17 cellular contexts compared by ENCODE assay signal in the genomic region with DNA sequence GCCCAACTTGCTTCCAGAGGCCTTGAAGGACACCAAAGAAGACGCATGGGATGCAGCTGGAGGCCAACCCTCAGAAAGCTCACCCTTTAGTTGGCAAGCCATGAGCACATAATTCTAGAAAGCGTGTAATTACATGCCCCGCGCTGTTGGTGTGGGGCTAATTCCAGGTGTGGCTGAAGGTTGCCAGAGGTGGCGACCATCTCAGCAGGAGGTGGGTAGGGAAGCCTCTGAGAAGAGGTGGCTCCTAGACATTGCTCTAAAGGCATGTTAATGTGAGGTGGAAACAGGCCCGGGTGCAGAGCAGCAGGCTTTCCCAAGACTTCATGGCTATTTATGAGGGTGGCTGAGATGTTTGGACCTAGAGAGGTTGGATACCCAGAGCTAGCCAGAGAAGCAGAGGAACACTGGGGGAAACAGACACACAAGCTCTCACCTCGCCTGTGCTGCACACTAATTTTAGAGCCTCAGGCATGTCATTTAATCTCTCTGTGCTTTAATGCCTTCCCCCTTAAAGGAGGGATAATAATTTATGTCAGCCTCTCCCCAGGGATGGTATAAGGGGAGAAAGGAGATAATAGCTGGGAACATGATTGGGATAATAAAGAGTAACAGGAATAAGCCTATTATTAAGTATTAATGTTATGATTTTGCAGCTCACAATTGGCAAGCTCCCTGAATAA.
DNase-seq lines count a peak whose midpoint lies in the region; FAIRE-seq and TF ChIP-seq lines count a peak whose summit lies in the region.
"Had no signal": no experiment of that assay in that cellular context is flagged by ENCODE, and none has a peak within 500 bp of the region (broad histone marks: within the 10 kb centered on the region; RNA-seq: fewer than 3 reads in every experiment).

No MANE protein-coding gene starts in this region.

- in situ Hi-C loops in ACHN (cut with HindIII; ENCODE audit: low pct_ligation_motif_present, low pct_unique_long_range_greater_than_20kb, low sequenced_read_pairs), result no loop called here

- FAIRE-seq in D721Med (lab: Jason Lieb, UNC), result peak; percentile 89
- FAIRE-seq: GM19239 had no signal

- no peak for TF ChIP-seq CTCF in D721Med (IDR thresholded peaks at IDR 0.05; ENCODE audit: insufficient read depth, missing control alignments)
- TF ChIP-seq CTCF in osteocyte (IDR thresholded peaks at IDR 0.05), result no peak

- H3K27me3 Mint-ChIP-seq in osteocyte (ENCODE audit: unreplicated experiment), result no peaks in the 10 kb centered on the region

- H3K4me3 Mint-ChIP-seq in osteocyte (ENCODE audit: unreplicated experiment), result no peak overlapping the region
- H3K4me3 Mint-ChIP-seq: CD14-positive monocyte, T-cell had no signal

- DNase-seq in NCI-H82 (lab: John Stamatoyannopoulos, UW) (peak; percentile 45), NCI-H82 treated with DMSO at 0.1 percent for 48 hours (lab: John Stamatoyannopoulos, UW; ENCODE audit: unreplicated experiment) (no peak), D721Med (ENCODE audit: insufficient read length, low spot score) (peak; percentile 86), NCI-H524 treated with DMSO at 0.1 percent for 48 hours (lab: John Stamatoyannopoulos, UW) (peak; percentile 57), osteocyte (ENCODE audit: extremely low spot score, unreplicated experiment) (peak; percentile 75), ACHN (no peak), NCI-H774 (lab: John Stamatoyannopoulos, UW) (no peak)
- DNase-seq in stimulated activated naive CD4-positive, alpha-beta T cell treated with Interleukin-2 at 50 U/mL for 16 hours (lab: John Stamatoyannopoulos, UW), result no peak
- DNase-seq: COR-L47, EL, H7, NCI-H2081 treated with DMSO at 0.1 percent for 48 hours, NCI-H446 treated with DMSO at 0.1 percent for 48 hours, SK-N-SH, T-cell had no signal

- H3K4me1 Mint-ChIP-seq in osteocyte (ENCODE audit: unreplicated experiment), result peaks cover 13% of the 10 kb centered on the region

- no peaks in the 10 kb centered on the region for H3K9me3 Mint-ChIP-seq in osteocyte (ENCODE audit: unreplicated experiment)
- H3K9me3 Mint-ChIP-seq: T-cell had no signal

- H3K36me3 Mint-ChIP-seq in osteocyte (ENCODE audit: unreplicated experiment), result no peaks in the 10 kb centered on the region
- H3K36me3 Mint-ChIP-seq: CD14-positive monocyte, T-cell had no signal

- H3K27ac Mint-ChIP-seq in osteocyte (ENCODE audit: unreplicated experiment), result no peak overlapping the region
- H3K27ac Mint-ChIP-seq: T-cell had no signal

Comparison
In these comparisons a context has a peak if more than half of its experiments do, and no peak if none do; other contexts are left out.
1. DNase-seq: peak in NCI-H82 (single experiment), D721Med (single experiment), NCI-H524 treated with DMSO at 0.1 percent for 48 hours (single experiment) and osteocyte (single experiment); none in NCI-H82 treated with DMSO at 0.1 percent for 48 hours (single experiment), ACHN (single experiment), stimulated activated naive CD4-positive, alpha-beta T cell treated with Interleukin-2 at 50 U/mL for 16 hours (single experiment) and NCI-H774 (single experiment).